In the genomic region with DNA sequence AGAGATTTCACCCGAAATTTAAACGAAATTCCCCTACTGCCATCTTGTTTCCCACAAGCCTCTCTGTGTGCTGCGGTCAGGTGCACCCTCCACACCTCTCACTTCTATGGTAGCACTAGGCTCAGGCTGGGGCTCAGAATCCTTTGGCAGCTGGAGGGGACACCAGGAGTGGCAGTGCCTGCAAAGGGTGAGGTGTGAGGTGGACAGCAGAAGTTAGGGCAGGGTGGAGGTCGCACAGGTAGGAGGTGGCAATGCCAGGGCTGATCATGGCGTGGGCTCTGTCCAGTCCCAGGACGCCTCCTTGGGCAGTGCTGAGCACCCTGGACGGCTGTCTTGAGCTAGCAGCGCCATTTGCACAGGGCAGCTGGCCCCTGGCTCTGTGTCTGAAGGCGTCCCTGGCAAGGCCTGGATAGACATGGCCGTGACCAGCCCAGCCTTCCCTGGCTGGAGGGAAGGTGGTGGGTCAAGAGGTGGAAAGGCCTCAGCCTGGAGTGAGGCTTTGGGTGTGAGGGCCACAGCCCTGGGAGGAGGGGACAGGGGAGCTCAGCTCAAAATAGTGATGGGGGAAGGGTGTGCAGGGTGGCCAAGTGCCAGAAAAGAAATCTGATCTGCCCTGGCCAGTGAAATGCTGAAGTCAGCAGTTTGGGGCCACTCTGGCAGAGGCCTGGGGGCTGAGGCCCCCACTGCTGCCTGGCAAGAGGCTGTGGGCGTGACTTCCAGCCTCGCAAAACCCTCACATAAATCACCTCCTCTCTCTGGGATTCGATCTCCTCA, we compare ENCODE assay signal across 12 cellular contexts. TPM values are rescaled to one million over a fixed set of nuclear protein-coding genes. Genes with fewer than 3 reads are reported as not detected.
DNase-seq lines count a peak whose midpoint lies in the region; ATAC-seq, FAIRE-seq and TF ChIP-seq lines count a peak whose summit lies in the region.
"Had no signal": no experiment of that assay in that cellular context is flagged by ENCODE, and none has a peak within 500 bp of the region (broad histone marks: within the 10 kb centered on the region; RNA-seq: fewer than 3 reads in every experiment).

No MANE protein-coding gene starts in this region.

- H3K9me3 ChIP-seq in H1 (ENCODE audit: insufficient read depth in 2 of 2, low read depth in 1 of 2, low read length in 1 of 2) (no peaks in the 10 kb centered on the region), upper lobe of left lung (no peaks in the 10 kb centered on the region)
- H3K9me3 ChIP-seq: body of pancreas had no signal

- no peak for FAIRE-seq in H1 (lab: Jason Lieb, UNC)

- H2AK5ac ChIP-seq in H1 (ENCODE audit: low read depth, low read length): no peak overlapping the region

- peak overlapping the region; percentile 34 to 58 (median 57) for H3K4me3 Mint-ChIP-seq in nephron
- H3K4me3 Mint-ChIP-seq in activated T-helper 1 cell treated with anti-CD3 and anti-CD28 coated beads, Interleukin-12 subunit alpha, Interleukin-12 subunit beta, Interleukin-2, Interleukin-4 antibody, amounts not matched to agents 30 ng/mL and 10 ng/mL and 1 ng/mL, durations not matched to agents 14 hours and 24 hours and 36 hours: no peak overlapping the region

- no peaks in the 10 kb centered on the region for H3K79me1 ChIP-seq in H1 (ENCODE audit: low read depth, low read length)

- H3K4me1 ChIP-seq in H1 (replicated peaks in 1 of 4; ENCODE audit: control insufficient read depth in 3 of 4, insufficient read depth in 4 of 4, low read length in 3 of 4) (peaks cover 0 to 22% (median 11%) of the 10 kb centered on the region in 4 experiments; a peak in 6 of 7 replicates), upper lobe of left lung (peaks cover 63 to 92% (median 86%) of the 10 kb centered on the region in 4 donors)

- peak overlapping the region; percentile 56; the same call in 1 of the 2 replicates for H2BK20ac ChIP-seq in H1 (ENCODE audit: low read length)

- POLR2A ChIA-PET in H1 (lab: Charles Lee; ENCODE audit: partially characterized antibody): interaction anchor here (0.7 to 2.7 kb wide), 2 partner anchors 19 to 39 kb away, joined by 5 to 6 read pairs; no protein-coding TSS in a partner anchor

- H3K27ac Mint-ChIP-seq in nephron: peak overlapping the region in 2 of 3 experiments; percentile 98 to 99
- no peak overlapping the region for H3K27ac Mint-ChIP-seq in activated T-helper 1 cell treated with anti-CD3 and anti-CD28 coated beads, Interleukin-12 subunit alpha, Interleukin-12 subunit beta, Interleukin-2, Interleukin-4 antibody, amounts not matched to agents 30 ng/mL and 10 ng/mL and 1 ng/mL, durations not matched to agents 14 hours and 24 hours and 36 hours

- no peak for TF ChIP-seq RAD21 in H1 (IDR thresholded peaks at IDR 0.05 in 1 of 2, conservative IDR thresholded peaks at IDR 0.05 in 1 of 2; ENCODE audit: low read depth in 2 of 2, low read length in 2 of 2)

- H2AFZ ChIP-seq in H1 (ENCODE audit: low read length): no peak overlapping the region

- peaks cover 70% of the 10 kb centered on the region for H3K4me1 Mint-ChIP-seq in nephron
- no peaks in the 10 kb centered on the region for H3K4me1 Mint-ChIP-seq in activated T-helper 1 cell treated with anti-CD3 and anti-CD28 coated beads, Interleukin-12 subunit alpha, Interleukin-12 subunit beta, Interleukin-2, Interleukin-4 antibody, amounts not matched to agents 30 ng/mL and 10 ng/mL and 1 ng/mL, durations not matched to agents 14 hours and 24 hours and 36 hours (ENCODE audit: low read depth)

- no peaks in the 10 kb centered on the region for H3K79me2 ChIP-seq in H1 (ENCODE audit: control insufficient read depth in 1 of 2, insufficient read depth in 2 of 2, low read length in 2 of 2)

- CTCF ChIA-PET in H1 (lab: Charles Lee; ENCODE audit: partially characterized antibody): interaction anchor here (0.7 to 13.1 kb wide), 16 partner anchors 8 to 200 kb away, joined by 3 to 67 read pairs (median 4); partner anchors contain the start of gene ZCCHC24

- H3K4ac ChIP-seq in H1 (replicated peaks; ENCODE audit: insufficient read length, low read depth, low read length): no peak overlapping the region

- H2BK15ac ChIP-seq in H1 (ENCODE audit: low read length): peak overlapping the region; percentile 83; the same call in 1 of the 2 replicates

- no peaks in the 10 kb centered on the region for H3K36me3 ChIP-seq in H1 (ENCODE audit: control insufficient read depth in 2 of 4, insufficient read depth in 4 of 4, low read length in 3 of 4)
- H3K36me3 ChIP-seq in upper lobe of left lung: no peaks in the 10 kb centered on the region

- TF ChIP-seq CTCF in H1 (IDR thresholded peaks at IDR 0.05; ENCODE audit: control extremely low read depth in 1 of 3, insufficient read depth in 1 of 3, low read depth in 1 of 3, low read length in 3 of 3): no peak
- no peak for TF ChIP-seq CTCF in nephron (IDR thresholded peaks at IDR 0.05; ENCODE audit: unreplicated experiment in 3 of 3)
- TF ChIP-seq CTCF in upper lobe of left lung (IDR thresholded peaks at IDR 0.05): no peak

- H3K18ac ChIP-seq in H1 (ENCODE audit: extremely low read depth, low read length): no peak overlapping the region

- WGBS in H1 (ENCODE audit: extremely low coverage in 1 of 2, insufficient coverage in 1 of 2, insufficient read length in 1 of 2, insufficient replicate concordance in 2 of 2, low coverage in 1 of 2, low lambda C conversion rate in 2 of 2, missing lambda C conversion rate in 1 of 2), 2 experiments: 75% methylated on average over 12 of the region's 13 CpGs; no CpG with 5 or more reads in 1 of the 2 experiments
- 63 to 81% methylated on average over 12 to 13 of the region's 13 CpGs for WGBS in upper lobe of left lung, 2 donors

- ATAC-seq in upper lobe of left lung (ENCODE audit: low FRiP score in 2 of 2): no peak
- ATAC-seq: body of pancreas had no signal

- no peak overlapping the region for H2BK120ac ChIP-seq in H1 (replicated peaks; ENCODE audit: low read depth, low read length)

- no peak overlapping the region for H3K14ac ChIP-seq in H1 (ENCODE audit: insufficient read length)

- H2BK12ac ChIP-seq in H1 (ENCODE audit: low read depth, low read length): 0 out of 2 replicates have a peak overlapping the region, but pooled peaks have one; percentile 33

- no peak for TF ChIP-seq EP300 in H1 (IDR thresholded peaks at IDR 0.05; ENCODE audit: borderline replicate concordance in 1 of 2, low read depth in 2 of 2, low read length in 2 of 2)
- no peak for TF ChIP-seq EP300 in upper lobe of left lung (IDR thresholded peaks at IDR 0.05)

- no peak overlapping the region for H3K56ac ChIP-seq in H1 (replicated peaks; ENCODE audit: insufficient read length, low read depth, low read length)

- H3K4me3 ChIP-seq in H1 (ENCODE audit: extremely low read depth in 1 of 4, insufficient read depth in 2 of 4, low read depth in 3 of 4, low read length in 4 of 4) (no peak overlapping the region), upper lobe of left lung (no peak overlapping the region)
- H3K4me3 ChIP-seq: body of pancreas had no signal

- H2BK5ac ChIP-seq in H1 (ENCODE audit: low read depth, low read length): no peak overlapping the region

- peaks cover 5% of the 10 kb centered on the region for H3K36me3 Mint-ChIP-seq in nephron (ENCODE audit: low read depth)
- H3K36me3 Mint-ChIP-seq in activated T-helper 1 cell treated with anti-CD3 and anti-CD28 coated beads, Interleukin-12 subunit alpha, Interleukin-12 subunit beta, Interleukin-2, Interleukin-4 antibody, amounts not matched to agents 30 ng/mL and 10 ng/mL and 1 ng/mL, durations not matched to agents 14 hours and 24 hours and 36 hours (ENCODE audit: low read depth): no peaks in the 10 kb centered on the region

- H4K8ac ChIP-seq in H1 (ENCODE audit: extremely low read depth, insufficient read depth, low read length): peak overlapping the region; percentile 7; the same call in 1 of the 2 replicates

- no peak overlapping the region for H3K9ac ChIP-seq in H1 (replicated peaks in 1 of 4; ENCODE audit: extremely low read depth in 1 of 4, low read depth in 3 of 4, low read length in 3 of 4)

- H3K4me2 ChIP-seq in H1 (ENCODE audit: insufficient read depth in 1 of 2, low read depth in 2 of 2, low read length in 2 of 2): no peak overlapping the region; a peak in 1 of 4 replicates

- H3K23me2 ChIP-seq in H1 (ENCODE audit: low read depth, low read length): peaks cover 5% of the 10 kb centered on the region; the same call in 1 of the 2 replicates

- no peaks in the 10 kb centered on the region; a peak in 1 of 7 replicates for H3K27me3 ChIP-seq in H1 (replicated peaks in 1 of 4; ENCODE audit: control insufficient read depth in 3 of 4, extremely low read depth in 1 of 4, insufficient read depth in 3 of 4, low read length in 3 of 4)
- no peaks in the 10 kb centered on the region for H3K27me3 ChIP-seq in upper lobe of left lung
- H3K27me3 ChIP-seq: body of pancreas had no signal

- H4K91ac ChIP-seq in H1 (replicated peaks; ENCODE audit: insufficient read length, low read length): peak overlapping the region; percentile 64

- no peaks in the 10 kb centered on the region for H4K20me1 ChIP-seq in H1 (replicated peaks in 1 of 2; ENCODE audit: control insufficient read depth in 1 of 2, insufficient read depth in 2 of 2, low read length in 2 of 2)

- TF ChIP-seq POLR2A in H1 (IDR thresholded peaks at IDR 0.05; ENCODE audit: control extremely low read depth in 1 of 2, low read depth in 2 of 2, low read length in 2 of 2) (no peak), upper lobe of left lung (IDR thresholded peaks at IDR 0.05) (no peak)

- no peaks in the 10 kb centered on the region for H3K9me3 Mint-ChIP-seq in nephron
- H3K9me3 Mint-ChIP-seq in activated T-helper 1 cell treated with anti-CD3 and anti-CD28 coated beads, Interleukin-12 subunit alpha, Interleukin-12 subunit beta, Interleukin-2, Interleukin-4 antibody, amounts not matched to agents 30 ng/mL and 10 ng/mL and 1 ng/mL, durations not matched to agents 14 hours and 24 hours and 36 hours: no peaks in the 10 kb centered on the region

- DNase-seq in NCI-H1105 treated with DMSO at 0.1 percent for 48 hours (lab: John Stamatoyannopoulos, UW) (peak; percentile 56), NCI-H1105 (lab: John Stamatoyannopoulos, UW) (no peak), H1 (ENCODE audit: low read depth in 1 of 2, low spot score in 2 of 2) (no peak), upper lobe of left lung (no peak), SHP77 (lab: John Stamatoyannopoulos, UW) (no peak)
- no peak for DNase-seq in effector CD4-positive, alpha-beta T cell
- DNase-seq in activated T-helper 1 cell treated with anti-CD3 and anti-CD28 coated beads, Interleukin-12 subunit alpha, Interleukin-12 subunit beta, Interleukin-2, Interleukin-4 antibody, amounts not matched to agents 30 ng/mL and 10 ng/mL and 1 ng/mL, durations not matched to agents 14 hours and 24 hours and 36 hours (ENCODE audit: low spot score): no peak
- DNase-seq: activated CD8-positive, alpha-beta memory T cell treated with anti-CD3 and anti-CD28 coated beads, Interleukin-2, amount 50 U/mL, for 4 hours; Kasumi-1; NCI-H526 had no signal

- intact Hi-C loops in activated T-helper 1 cell treated with anti-CD3 and anti-CD28 coated beads, Interleukin-12 subunit alpha, Interleukin-12 subunit beta, Interleukin-2, Interleukin-4 antibody, amounts not matched to agents 30 ng/mL and 10 ng/mL and 1 ng/mL, durations not matched to agents 14 hours and 24 hours and 36 hours (cut with micrococcal nuclease): no loop called here

- H3K27me3 Mint-ChIP-seq in nephron (ENCODE audit: low read depth): no peaks in the 10 kb centered on the region
- H3K27me3 Mint-ChIP-seq in activated T-helper 1 cell treated with anti-CD3 and anti-CD28 coated beads, Interleukin-12 subunit alpha, Interleukin-12 subunit beta, Interleukin-2, Interleukin-4 antibody, amounts not matched to agents 30 ng/mL and 10 ng/mL and 1 ng/mL, durations not matched to agents 14 hours and 24 hours and 36 hours (ENCODE audit: insufficient read depth): peaks cover 2% of the 10 kb centered on the region

- no peak overlapping the region for H3K23ac ChIP-seq in H1 (ENCODE audit: insufficient read length)

- no peak overlapping the region for H3K27ac ChIP-seq in H1 (ENCODE audit: low read depth, low read length)
- H3K27ac ChIP-seq in upper lobe of left lung: peak overlapping the region; percentile 35 to 87 (median 80)
- H3K27ac ChIP-seq: body of pancreas had no signal

- H4K5ac ChIP-seq in H1 (ENCODE audit: insufficient read length, low read depth, low read length): no peak overlapping the region

RNA-seq across cellular contexts. Expression of gene ZCCHC24, which starts 40.0 kb away (rescaled TPM):
- total RNA-seq in H1 (2021; fragmentation: NEBNext Ultra II Directional; extraction: Animal tissue kit (Norgen Biotek cat#: 25700)): 6.2 and 6.9 TPM in 2 replicates
- 3.9 and 5.8 TPM in 2 replicates for polyA plus RNA-seq in H1 (2011; rRNA removed)
- 4.1 TPM for polyA plus RNA-seq in H1 (2011; cell fraction: cytosol; rRNA removed)
- 4.5 TPM for polyA plus RNA-seq in H1 (2011; cell fraction: nucleus; rRNA removed)
- 3.1 to 4.4 TPM (median 4.3 TPM) in 4 replicates for polyA plus RNA-seq in H1 (2012, experiment 1 of 2)
- polyA plus RNA-seq in H1 (2012, experiment 2 of 2): 3.8 TPM
- polyA plus RNA-seq in H1 (2013, experiment 1 of 2): 3.6 TPM
- polyA plus RNA-seq in H1 (2013, experiment 2 of 2): 3.8 TPM
- 3.4 and 3.7 TPM in 2 replicates for polyA minus RNA-seq in H1 (2011; rRNA and poly(A)+ RNA removed)
- 4.0 TPM for polyA minus RNA-seq in H1 (2011; cell fraction: cytosol; rRNA and poly(A)+ RNA removed)
- polyA minus RNA-seq in H1 (2011; cell fraction: nucleus; rRNA and poly(A)+ RNA removed): 3.2 TPM
- total RNA-seq in upper lobe of left lung: 10 to 100 TPM; 12.6 to 45.7 (median 21.0) TPM
- 0.52 and 0.59 TPM in 2 replicates for total RNA-seq in activated T-helper 1 cell treated with anti-CD3 and anti-CD28 coated beads, Interleukin-12 subunit alpha, Interleukin-12 subunit beta, Interleukin-2, Interleukin-4 antibody, amounts not matched to agents 30 ng/mL and 10 ng/mL and 1 ng/mL, durations not matched to agents 14 hours and 24 hours and 36 hours

RNA-seq across cellular contexts. Expression of gene PPIF, which starts 58.1 kb away (rescaled TPM):
- total RNA-seq in H1 (2021; fragmentation: NEBNext Ultra II Directional; extraction: Animal tissue kit (Norgen Biotek cat#: 25700)): 70.2 and 74.9 TPM in 2 replicates
- polyA plus RNA-seq in H1 (2011; rRNA removed): 77.6 and 107 TPM in 2 replicates
- polyA plus RNA-seq in H1 (2011; cell fraction: cytosol; rRNA removed): 91.0 TPM
- 104 TPM for polyA plus RNA-seq in H1 (2011; cell fraction: nucleus; rRNA removed)
- 66.7 to 100 TPM (median 84.3 TPM) in 4 replicates for polyA plus RNA-seq in H1 (2012, experiment 1 of 2)
- polyA plus RNA-seq in H1 (2012, experiment 2 of 2): 67.0 TPM
- 54.5 TPM for polyA plus RNA-seq in H1 (2013, experiment 1 of 2)
- 54.9 TPM for polyA plus RNA-seq in H1 (2013, experiment 2 of 2)
- polyA minus RNA-seq in H1 (2011; rRNA and poly(A)+ RNA removed): 62.8 and 81.2 TPM in 2 replicates
- 40.5 TPM for polyA minus RNA-seq in H1 (2011; cell fraction: cytosol; rRNA and poly(A)+ RNA removed)
- polyA minus RNA-seq in H1 (2011; cell fraction: nucleus; rRNA and poly(A)+ RNA removed): 52.5 TPM
- 10 to 100 TPM; 19.3 to 46.5 (median 31.2) TPM for total RNA-seq in upper lobe of left lung
- total RNA-seq in activated T-helper 1 cell treated with anti-CD3 and anti-CD28 coated beads, Interleukin-12 subunit alpha, Interleukin-12 subunit beta, Interleukin-2, Interleukin-4 antibody, amounts not matched to agents 30 ng/mL and 10 ng/mL and 1 ng/mL, durations not matched to agents 14 hours and 24 hours and 36 hours: 155 and 157 TPM in 2 replicates
